ENCODE assay signal across 1 cellular context in the genomic region with DNA sequence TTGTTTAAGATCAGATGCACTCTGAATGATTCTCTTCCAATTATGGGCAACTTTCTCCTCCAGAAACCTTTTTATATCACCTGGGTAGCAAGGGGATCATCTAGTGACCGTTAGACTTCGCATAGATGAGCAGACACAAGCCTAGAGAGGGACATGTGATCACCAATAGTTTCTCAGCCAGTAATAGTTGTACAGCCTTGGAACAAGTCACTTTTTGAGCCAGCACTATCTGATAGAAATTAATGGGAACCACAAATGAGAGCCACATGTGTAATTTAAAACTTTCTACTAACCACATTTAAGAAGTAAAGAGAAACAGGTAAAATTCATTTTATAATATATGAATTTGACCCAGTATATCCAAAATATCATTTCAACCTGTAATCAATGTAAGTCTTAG.
TF ChIP-seq lines count a peak whose summit lies in the region.

No MANE protein-coding gene starts in this region.

TF ChIP-seq in IMR-90, 13 proteins besides CTCF, POLR2A, EP300 and RAD21 (continued from another document):
- no peak for TF ChIP-seq MAFK (IDR thresholded peaks at IDR 0.05; ENCODE audit: low read depth, low read length)
- no peak for TF ChIP-seq USF2 (IDR thresholded peaks at IDR 0.05; ENCODE audit: low read depth, low read length)
- no peak for TF ChIP-seq MAZ (IDR thresholded peaks at IDR 0.05; ENCODE audit: borderline replicate concordance, low read depth, low read length)
- no peak for TF ChIP-seq CEBPB (IDR thresholded peaks at IDR 0.05; ENCODE audit: low read depth, low read length)
- TF ChIP-seq RCOR1 (IDR thresholded peaks at IDR 0.05; ENCODE audit: insufficient replicate concordance, low read length), result no peak
- TF ChIP-seq SMC3 (IDR thresholded peaks at IDR 0.05; ENCODE audit: low read depth, low read length), result no peak
